2 cellular contexts compared by ENCODE assay signal in the genomic region with DNA sequence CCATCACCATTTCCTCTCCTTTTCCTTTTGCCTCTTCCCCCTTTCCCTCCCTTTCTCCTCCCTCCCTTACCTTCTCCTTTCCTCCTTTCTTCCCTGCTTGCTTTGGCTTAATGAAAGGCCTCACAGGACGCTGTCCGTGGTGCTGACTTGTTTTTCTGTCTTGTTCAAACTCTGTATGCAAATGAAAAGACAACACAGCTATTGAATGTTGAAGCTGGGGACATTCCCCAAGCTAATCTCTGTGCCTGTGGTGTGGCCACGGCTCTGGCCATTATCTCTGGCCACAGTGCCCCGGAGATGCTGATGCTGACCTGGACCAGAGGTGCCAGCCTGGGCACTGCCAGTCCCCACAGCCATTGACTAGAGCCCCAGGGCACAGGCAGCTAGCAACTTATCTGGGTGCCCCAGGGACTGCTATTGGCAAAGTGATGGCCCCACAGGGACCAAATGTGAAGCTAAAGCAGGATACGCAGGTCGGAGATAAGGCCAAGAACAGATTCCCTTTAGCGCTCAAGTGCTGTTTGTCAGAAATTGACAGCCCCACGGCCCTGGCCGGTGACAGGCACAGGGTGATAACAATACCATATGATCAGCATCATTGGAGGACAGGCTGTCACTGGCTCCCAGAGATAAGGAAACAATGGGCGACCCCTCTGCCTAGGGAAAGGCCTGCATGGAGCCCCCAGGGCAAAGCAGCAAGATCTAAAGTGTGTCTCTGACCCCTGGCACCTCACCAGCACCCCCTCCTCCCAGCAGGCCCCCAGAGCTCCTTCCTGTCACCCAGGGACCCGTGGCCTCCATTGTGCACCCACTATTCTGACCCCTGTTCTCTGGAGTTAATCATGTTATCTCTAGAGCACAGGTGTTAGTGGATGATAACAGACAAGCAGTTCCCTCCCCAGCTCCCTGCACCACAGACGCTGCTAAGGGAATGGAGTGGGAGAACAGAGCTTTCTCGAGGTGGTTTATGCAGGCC.
TF ChIP-seq lines count a peak whose summit lies in the region.

No MANE protein-coding gene starts in this region.

TF ChIP-seq in K562, 482 proteins besides CTCF, POLR2A, EP300 and RAD21 (continued from another document and continues in another):
- TF ChIP-seq FOXA3 (CRISPR knock-in tag; conservative IDR thresholded peaks at IDR 0.05 in 1 of 2, IDR thresholded peaks at IDR 0.05 in 1 of 2) (no peak), TBL1XR1 (IDR thresholded peaks at IDR 0.05; ENCODE audit: low read length in 2 of 2) (no peak; a peak in 1 of 4 replicates), NR2F6 (CRISPR knock-in tag; IDR thresholded peaks at IDR 0.05) (no peak), TOE1 (IDR thresholded peaks at IDR 0.05; ENCODE audit: borderline replicate concordance) (no peak), TOE1 (CRISPR knock-in tag; IDR thresholded peaks at IDR 0.05; ENCODE audit: borderline replicate concordance, low read depth) (0 out of 2 replicates have a peak, but pooled peaks have one; percentile 26), ZNF583 (CRISPR knock-in tag; IDR thresholded peaks at IDR 0.05) (0 out of 2 replicates have a peak, but pooled peaks have one; percentile 9), POLR2AphosphoS2 (IDR thresholded peaks at IDR 0.05; ENCODE audit: low read length) (no peak), TRIM24 (IDR thresholded peaks at IDR 0.05) (peak in 1 of 2 experiments; percentile 58; a peak in 3 of 4 replicates), RBM22 (IDR thresholded peaks at IDR 0.05; ENCODE audit: low read depth, low read length, poor library complexity, severe bottlenecking) (no peak), NR3C1 (CRISPR knock-in tag; IDR thresholded peaks at IDR 0.05) (peak; percentile 80; the same call in 1 of the 2 replicates), CHD2 (IDR thresholded peaks at IDR 0.05; ENCODE audit: low read depth, low read length) (no peak), SRSF1 (IDR thresholded peaks at IDR 0.05; ENCODE audit: low read depth, low read length) (no peak), NBN (IDR thresholded peaks at IDR 0.05; ENCODE audit: low read depth) (no peak), CHD4 (IDR thresholded peaks at IDR 0.05; ENCODE audit: insufficient read depth, insufficient replicate concordance, low read depth, low read length, poor library complexity, severe bottlenecking) (no peak), SMAD3 (CRISPR knock-in tag; conservative IDR thresholded peaks at IDR 0.05) (no peak), TEAD1 (CRISPR knock-in tag; IDR thresholded peaks at IDR 0.05) (peak in 1 of 2 experiments; percentile 83; a peak in 3 of 4 replicates), NFYB (IDR thresholded peaks at IDR 0.05; ENCODE audit: extremely low read depth, insufficient read length) (no peak), ZBTB8A (IDR thresholded peaks at IDR 0.05; ENCODE audit: partially characterized antibody) (no peak), ZMIZ1 (IDR thresholded peaks at IDR 0.05; ENCODE audit: low read depth in 2 of 2, low read length in 2 of 2) (peak in 1 of 2 experiments; percentile 53; a peak in 1 of 4 replicates)
- TF ChIP-seq, protein P1, sequence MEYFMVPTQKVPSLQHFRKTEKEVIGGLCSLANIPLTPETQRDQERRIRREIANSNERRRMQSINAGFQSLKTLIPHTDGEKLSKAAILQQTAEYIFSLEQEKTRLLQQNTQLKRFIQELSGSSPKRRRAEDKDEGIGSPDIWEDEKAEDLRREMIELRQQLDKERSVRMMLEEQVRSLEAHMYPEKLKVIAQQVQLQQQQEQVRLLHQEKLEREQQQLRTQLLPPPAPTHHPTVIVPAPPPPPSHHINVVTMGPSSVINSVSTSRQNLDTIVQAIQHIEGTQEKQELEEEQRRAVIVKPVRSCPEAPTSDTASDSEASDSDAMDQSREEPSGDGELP (CRISPR knock-in tag; IDR thresholded peaks at IDR 0.05; ENCODE audit: borderline replicate concordance) = peak; percentile 95
- TF ChIP-seq, protein P2, sequence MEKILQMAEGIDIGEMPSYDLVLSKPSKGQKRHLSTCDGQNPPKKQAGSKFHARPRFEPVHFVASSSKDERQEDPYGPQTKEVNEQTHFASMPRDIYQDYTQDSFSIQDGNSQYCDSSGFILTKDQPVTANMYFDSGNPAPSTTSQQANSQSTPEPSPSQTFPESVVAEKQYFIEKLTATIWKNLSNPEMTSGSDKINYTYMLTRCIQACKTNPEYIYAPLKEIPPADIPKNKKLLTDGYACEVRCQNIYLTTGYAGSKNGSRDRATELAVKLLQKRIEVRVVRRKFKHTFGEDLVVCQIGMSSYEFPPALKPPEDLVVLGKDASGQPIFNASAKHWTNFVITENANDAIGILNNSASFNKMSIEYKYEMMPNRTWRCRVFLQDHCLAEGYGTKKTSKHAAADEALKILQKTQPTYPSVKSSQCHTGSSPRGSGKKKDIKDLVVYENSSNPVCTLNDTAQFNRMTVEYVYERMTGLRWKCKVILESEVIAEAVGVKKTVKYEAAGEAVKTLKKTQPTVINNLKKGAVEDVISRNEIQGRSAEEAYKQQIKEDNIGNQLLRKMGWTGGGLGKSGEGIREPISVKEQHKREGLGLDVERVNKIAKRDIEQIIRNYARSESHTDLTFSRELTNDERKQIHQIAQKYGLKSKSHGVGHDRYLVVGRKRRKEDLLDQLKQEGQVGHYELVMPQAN (IDR thresholded peaks at IDR 0.05; ENCODE audit: borderline replicate concordance) = 0 out of 2 replicates have a peak, but pooled peaks have one; percentile 35
- TF ChIP-seq, protein P3, sequence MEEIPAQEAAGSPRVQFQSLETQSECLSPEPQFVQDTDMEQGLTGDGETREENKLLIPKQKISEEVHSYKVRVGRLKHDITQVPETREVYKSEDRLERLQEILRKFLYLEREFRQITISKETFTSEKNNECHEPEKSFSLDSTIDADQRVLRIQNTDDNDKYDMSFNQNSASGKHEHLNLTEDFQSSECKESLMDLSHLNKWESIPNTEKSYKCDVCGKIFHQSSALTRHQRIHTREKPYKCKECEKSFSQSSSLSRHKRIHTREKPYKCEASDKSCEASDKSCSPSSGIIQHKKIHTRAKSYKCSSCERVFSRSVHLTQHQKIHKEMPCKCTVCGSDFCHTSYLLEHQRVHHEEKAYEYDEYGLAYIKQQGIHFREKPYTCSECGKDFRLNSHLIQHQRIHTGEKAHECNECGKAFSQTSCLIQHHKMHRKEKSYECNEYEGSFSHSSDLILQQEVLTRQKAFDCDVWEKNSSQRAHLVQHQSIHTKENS (CRISPR knock-in tag; IDR thresholded peaks at IDR 0.05) = no peak

TF ChIP-seq in HepG2, 621 proteins besides CTCF, POLR2A, EP300 and RAD21 (continued from another document and continues in another):
- TF ChIP-seq, protein P4, sequence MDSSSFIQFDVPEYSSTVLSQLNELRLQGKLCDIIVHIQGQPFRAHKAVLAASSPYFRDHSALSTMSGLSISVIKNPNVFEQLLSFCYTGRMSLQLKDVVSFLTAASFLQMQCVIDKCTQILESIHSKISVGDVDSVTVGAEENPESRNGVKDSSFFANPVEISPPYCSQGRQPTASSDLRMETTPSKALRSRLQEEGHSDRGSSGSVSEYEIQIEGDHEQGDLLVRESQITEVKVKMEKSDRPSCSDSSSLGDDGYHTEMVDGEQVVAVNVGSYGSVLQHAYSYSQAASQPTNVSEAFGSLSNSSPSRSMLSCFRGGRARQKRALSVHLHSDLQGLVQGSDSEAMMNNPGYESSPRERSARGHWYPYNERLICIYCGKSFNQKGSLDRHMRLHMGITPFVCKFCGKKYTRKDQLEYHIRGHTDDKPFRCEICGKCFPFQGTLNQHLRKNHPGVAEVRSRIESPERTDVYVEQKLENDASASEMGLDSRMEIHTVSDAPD (CRISPR knock-in tag; IDR thresholded peaks at IDR 0.05) = no peak
- TF ChIP-seq ATF5 (CRISPR knock-in tag; IDR thresholded peaks at IDR 0.05; ENCODE audit: low read depth) = 0 out of 2 replicates have a peak, but pooled peaks have one; percentile 78
- TF ChIP-seq THAP11 (CRISPR knock-in tag; IDR thresholded peaks at IDR 0.05) = peak; percentile 78
- TF ChIP-seq, protein P5, sequence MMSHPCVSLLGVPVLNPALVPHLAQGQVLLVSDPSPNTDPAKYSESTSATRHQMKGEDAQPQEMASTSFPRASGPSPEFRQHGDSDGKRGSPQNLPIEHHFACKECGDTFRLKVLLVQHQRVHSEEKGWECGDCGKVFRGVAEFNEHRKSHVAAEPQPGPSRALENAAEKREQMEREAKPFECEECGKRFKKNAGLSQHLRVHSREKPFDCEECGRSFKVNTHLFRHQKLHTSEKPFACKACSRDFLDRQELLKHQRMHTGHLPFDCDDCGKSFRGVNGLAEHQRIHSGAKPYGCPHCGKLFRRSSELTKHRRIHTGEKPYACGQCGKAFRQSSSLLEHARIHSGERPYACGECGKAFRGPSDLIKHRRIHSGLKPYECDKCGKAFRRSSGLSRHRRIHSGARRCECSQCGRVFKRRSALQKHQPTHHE (CRISPR knock-in tag; IDR thresholded peaks at IDR 0.05; ENCODE audit: borderline replicate concordance) = no peak
- TF ChIP-seq ZNF549 (CRISPR knock-in tag; IDR thresholded peaks at IDR 0.05) = no peak
- TF ChIP-seq NPAS2 (CRISPR knock-in tag; IDR thresholded peaks at IDR 0.05; ENCODE audit: borderline replicate concordance) = no peak
- TF ChIP-seq FOXO4 (CRISPR knock-in tag; conservative IDR thresholded peaks at IDR 0.05) = 0 out of 2 replicates have a peak, but pooled peaks have one; percentile 78
- no peak for TF ChIP-seq TAF1 (CRISPR knock-in tag; IDR thresholded peaks at IDR 0.05)
- TF ChIP-seq ZNF878 (CRISPR knock-in tag; IDR thresholded peaks at IDR 0.05) = no peak; the same call in 1 of the 2 replicates
- no peak for TF ChIP-seq ZIK1 (CRISPR knock-in tag; IDR thresholded peaks at IDR 0.05; ENCODE audit: borderline replicate concordance, low read depth)
- TF ChIP-seq DDIT3 (CRISPR knock-in tag; IDR thresholded peaks at IDR 0.05) = no peak
- 0 out of 2 replicates have a peak, but pooled peaks have one; percentile 62 for TF ChIP-seq ZFP1 (CRISPR knock-in tag; IDR thresholded peaks at IDR 0.05)
- 0 out of 2 replicates have a peak, but pooled peaks have one; percentile 75 for TF ChIP-seq ZNF614 (CRISPR knock-in tag; IDR thresholded peaks at IDR 0.05; ENCODE audit: borderline replicate concordance)
- TF ChIP-seq RFX5 (IDR thresholded peaks at IDR 0.05; ENCODE audit: low read depth, low read length) = no peak
- peak; percentile 70; the same call in 1 of the 2 replicates for TF ChIP-seq BCL3 (CRISPR knock-in tag; IDR thresholded peaks at IDR 0.05)
- TF ChIP-seq, protein P6, sequence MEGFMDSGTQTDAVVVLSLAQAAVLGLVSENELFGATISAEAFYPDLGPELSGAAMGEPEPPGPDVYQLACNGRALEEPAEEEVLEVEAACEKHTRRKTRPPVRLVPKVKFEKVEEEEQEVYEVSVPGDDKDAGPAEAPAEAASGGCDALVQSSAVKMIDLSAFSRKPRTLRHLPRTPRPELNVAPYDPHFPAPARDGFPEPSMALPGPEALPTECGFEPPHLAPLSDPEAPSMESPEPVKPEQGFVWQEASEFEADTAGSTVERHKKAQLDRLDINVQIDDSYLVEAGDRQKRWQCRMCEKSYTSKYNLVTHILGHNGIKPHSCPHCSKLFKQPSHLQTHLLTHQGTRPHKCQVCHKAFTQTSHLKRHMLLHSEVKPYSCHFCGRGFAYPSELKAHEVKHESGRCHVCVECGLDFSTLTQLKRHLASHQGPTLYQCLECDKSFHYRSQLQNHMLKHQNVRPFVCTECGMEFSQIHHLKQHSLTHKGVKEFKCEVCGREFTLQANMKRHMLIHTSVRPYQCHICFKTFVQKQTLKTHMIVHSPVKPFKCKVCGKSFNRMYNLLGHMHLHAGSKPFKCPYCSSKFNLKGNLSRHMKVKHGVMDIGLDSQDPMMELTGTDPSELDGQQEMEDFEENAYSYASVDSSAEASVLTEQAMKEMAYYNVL (CRISPR knock-in tag; IDR thresholded peaks at IDR 0.05; ENCODE audit: borderline replicate concordance) = peak; percentile 77; the same call in 1 of the 2 replicates
- peak; percentile 53 for TF ChIP-seq NFYC (CRISPR knock-in tag; IDR thresholded peaks at IDR 0.05)
- TF ChIP-seq, protein P7, sequence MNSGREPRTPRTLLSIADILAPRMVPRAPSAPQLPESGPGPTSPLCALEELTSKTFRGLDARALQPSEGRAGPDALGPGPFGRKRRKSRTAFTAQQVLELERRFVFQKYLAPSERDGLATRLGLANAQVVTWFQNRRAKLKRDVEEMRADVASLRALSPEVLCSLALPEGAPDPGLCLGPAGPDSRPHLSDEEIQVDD (CRISPR knock-in tag; IDR thresholded peaks at IDR 0.05; ENCODE audit: borderline replicate concordance) = peak; percentile 49; the same call in 1 of the 2 replicates
- TF ChIP-seq FOXK2 (IDR thresholded peaks at IDR 0.05) = no peak
- peak; percentile 10 for TF ChIP-seq JUND (CRISPR knock-in tag; IDR thresholded peaks at IDR 0.05)
- TF ChIP-seq HNRNPK (IDR thresholded peaks at IDR 0.05; ENCODE audit: low read depth, low read length, poor library complexity, severe bottlenecking) = no peak
